Comparison of ENCODE assay signal across 8 cellular contexts in the genomic region with DNA sequence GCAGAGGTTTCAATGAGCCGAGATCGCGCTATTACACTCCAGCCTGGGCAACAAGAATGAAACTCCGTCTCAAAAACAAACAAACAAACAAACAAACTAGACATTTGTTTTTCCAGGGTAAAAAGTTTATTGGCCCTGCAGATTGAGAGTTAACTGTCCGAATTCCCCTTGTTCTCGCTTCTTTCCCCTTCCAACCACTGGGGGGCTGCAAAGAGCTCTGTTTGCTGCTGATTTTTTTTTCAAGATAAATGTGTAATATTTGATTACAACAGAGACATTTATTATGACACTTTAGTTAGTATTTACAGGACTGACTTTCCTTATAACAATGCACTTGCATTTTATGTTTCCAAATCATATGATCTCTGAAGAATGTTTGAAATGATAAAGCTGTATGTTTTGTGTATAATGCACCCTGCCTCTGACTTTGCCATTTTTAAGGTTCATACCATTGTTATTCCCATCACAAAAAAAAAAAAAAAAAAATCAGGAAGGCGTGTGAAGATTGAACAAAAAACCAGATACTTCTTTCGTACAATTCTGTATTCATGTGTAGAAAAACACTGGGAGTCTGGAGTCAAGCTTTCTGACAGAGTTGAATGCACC. TPM values are rescaled to one million over a fixed set of nuclear protein-coding genes. Genes with fewer than 3 reads are reported as not detected.
A peak's percentile ranks its signal among the peaks of the same experiment; 100 is the strongest.
DNase-seq lines count a peak whose midpoint lies in the region; ATAC-seq, FAIRE-seq and TF ChIP-seq lines count a peak whose summit lies in the region.

No MANE protein-coding gene starts in this region.

- TF ChIP-seq EP300 in upper lobe of left lung (IDR thresholded peaks at IDR 0.05): no peak

- FAIRE-seq in kidney (lab: Jason Lieb, UNC): peak; percentile 85

- H3K9ac ChIP-seq in kidney (ENCODE audit: low read length in 2 of 2): no peak overlapping the region

- no peaks in the 10 kb centered on the region for H3K4me1 Mint-ChIP-seq in T-helper 2 cell treated with Interferon-gamma antibody and Interleukin-4, amounts not matched to agents 5 μg/mL and 100 μg/mL, for 36 hours (ENCODE audit: low read depth)

- no peak overlapping the region for H3K4me3 Mint-ChIP-seq in T-helper 2 cell treated with Interferon-gamma antibody and Interleukin-4, amounts not matched to agents 5 μg/mL and 100 μg/mL, for 36 hours

- H3K36me3 ChIP-seq in body of pancreas (replicated peaks in 1 of 2; ENCODE audit: insufficient read depth in 1 of 2, low read depth in 2 of 2) (no peaks in the 10 kb centered on the region), kidney (ENCODE audit: control insufficient read depth in 1 of 2, insufficient read depth in 2 of 2, low read length in 2 of 2) (no peaks in the 10 kb centered on the region), upper lobe of left lung (no peaks in the 10 kb centered on the region)

- TF ChIP-seq CTCF in GM13977 (IDR thresholded peaks at IDR 0.05; ENCODE audit: extremely low read depth, insufficient read depth, missing control alignments) (peak; percentile 59), body of pancreas (IDR thresholded peaks at IDR 0.05) (peak; percentile 54 to 81 (median 66)), kidney (IDR thresholded peaks at IDR 0.05; ENCODE audit: borderline replicate concordance, extremely low read depth, insufficient read depth) (peak; percentile 72), upper lobe of left lung (IDR thresholded peaks at IDR 0.05) (peak in 5 of 6 experiments; percentile 29 to 48 (median 39))

- H3K4me1 ChIP-seq in body of pancreas (peaks cover 28% of the 10 kb centered on the region), kidney (ENCODE audit: control insufficient read depth in 1 of 2, insufficient read depth in 1 of 2, low read depth in 1 of 2, low read length in 2 of 2) (peaks cover 3 to 13% of the 10 kb centered on the region in 2 donors), upper lobe of left lung (peaks cover 15 to 24% (median 20%) of the 10 kb centered on the region in 4 donors)

- no peak overlapping the region for H3K27ac Mint-ChIP-seq in T-helper 2 cell treated with Interferon-gamma antibody and Interleukin-4, amounts not matched to agents 5 μg/mL and 100 μg/mL, for 36 hours

- H3K9me3 ChIP-seq in body of pancreas (no peaks in the 10 kb centered on the region), kidney (ENCODE audit: control insufficient read depth in 1 of 2, low read length in 2 of 2) (no peaks in the 10 kb centered on the region), upper lobe of left lung (no peaks in the 10 kb centered on the region)

- ATAC-seq in body of pancreas: no peak
- ATAC-seq in upper lobe of left lung (ENCODE audit: low FRiP score in 2 of 2): peak in 1 of 2 donors; percentile 27

- TF ChIP-seq POLR2A in body of pancreas (IDR thresholded peaks at IDR 0.05): no peak
- no peak for TF ChIP-seq POLR2A in upper lobe of left lung (IDR thresholded peaks at IDR 0.05)

- no peaks in the 10 kb centered on the region for H3K36me3 Mint-ChIP-seq in T-helper 2 cell treated with Interferon-gamma antibody and Interleukin-4, amounts not matched to agents 5 μg/mL and 100 μg/mL, for 36 hours (ENCODE audit: low read depth)

- H3K9me3 Mint-ChIP-seq in T-helper 2 cell treated with Interferon-gamma antibody and Interleukin-4, amounts not matched to agents 5 μg/mL and 100 μg/mL, for 36 hours: no peaks in the 10 kb centered on the region

- DNase-seq in AG20443 (ENCODE audit: low spot score) (peak; percentile 72), GM13977 (ENCODE audit: low spot score) (peak; percentile 58), NCI-H2227 treated with DMSO at 0.1 percent for 48 hours (lab: John Stamatoyannopoulos, UW) (peak; percentile 24), body of pancreas (peak; percentile 56 to 70 (median 61)), kidney (no peak), upper lobe of left lung (no peak), mesenteric fat pad (ENCODE audit: low spot score) (no peak)
- DNase-seq in T-helper 2 cell treated with Interferon-gamma antibody and Interleukin-4, amounts not matched to agents 5 μg/mL and 100 μg/mL, for 36 hours (ENCODE audit: low spot score): no peak

- H3K27me3 ChIP-seq in body of pancreas (peaks cover 0 to 10% of the 10 kb centered on the region in 2 donors), upper lobe of left lung (peaks cover 0 to 25% (median 14%) of the 10 kb centered on the region in 4 donors)

- H3K4me3 ChIP-seq in body of pancreas (no peak overlapping the region), kidney (ENCODE audit: low read length in 2 of 2) (no peak overlapping the region), upper lobe of left lung (no peak overlapping the region)

- intact Hi-C loops in body of pancreas (cut with DNase I): loop anchor here (10.0 kb wide), 2 partner anchors 223 to 797 kb away; no protein-coding TSS in a partner anchor
- intact Hi-C loops in kidney (cut with DNase I): no loop called here

- in situ Hi-C loops in GM13977 (cut with MboI; ENCODE audit: low pct_unique_long_range_greater_than_20kb, low sequenced_read_pairs, unreplicated experiment): no loop called here

- H3K27me3 Mint-ChIP-seq in T-helper 2 cell treated with Interferon-gamma antibody and Interleukin-4, amounts not matched to agents 5 μg/mL and 100 μg/mL, for 36 hours (ENCODE audit: low read depth): peaks cover 43% of the 10 kb centered on the region

- 7 to 9% methylated on average over 8 of the region's 8 CpGs for WGBS in body of pancreas, 2 donors
- WGBS in upper lobe of left lung, 2 donors: 7 to 10% methylated on average over 8 of the region's 8 CpGs

- no peak overlapping the region for H3K27ac ChIP-seq in body of pancreas
- H3K27ac ChIP-seq in kidney (ENCODE audit: low read depth in 2 of 2, low read length in 2 of 2): no peak overlapping the region
- no peak overlapping the region for H3K27ac ChIP-seq in upper lobe of left lung

RNA-seq across cellular contexts. Expression of a gene that starts 2.8 kb away (rescaled TPM):
- total RNA-seq in body of pancreas (10 to 100 TPM; 14.5 to 14.8 TPM), kidney (12.0 TPM), upper lobe of left lung (1 to 10 TPM; 1.0 to 4.3 (median 1.6) TPM), mesenteric fat pad (44.1 TPM)
- polyA plus RNA-seq in kidney (ENCODE audit: insufficient read depth, low read depth, low replicate concordance): 2.0 TPM

Comparison
In these comparisons a context has a peak if more than half of its experiments do, and no peak if none do; other contexts are left out.
1. DNase-seq: peak in AG20443 (single experiment), GM13977 (single experiment), NCI-H2227 treated with DMSO at 0.1 percent for 48 hours (single experiment) and body of pancreas (4 of 4); none in kidney (single experiment), upper lobe of left lung (0 of 2), mesenteric fat pad (single experiment) and T-helper 2 cell treated with Interferon-gamma antibody and Interleukin-4, amounts not matched to agents 5 μg/mL and 100 μg/mL, for 36 hours (single experiment).
2. Peak in every context shown above with its lines, with median percentiles within 50 percentile points of each other: CTCF ChIP-seq.